Comparison of ENCODE assay signal across 15 cellular contexts in genomic region chr15:23412881-23413600, GRCh38. TPM values are rescaled to one million over a fixed set of nuclear protein-coding genes. Genes with fewer than 3 reads are reported as not detected.
"Had no signal": no experiment of that assay in that cellular context is flagged by ENCODE, and none has a peak within 500 bp of the region (broad histone marks: within the 10 kb centered on the region; RNA-seq: fewer than 3 reads in every experiment).

No MANE protein-coding gene starts in this region.

RNA-seq across cellular contexts. Expression of gene GOLGA6L2, which starts 34.0 kb away (rescaled TPM):
- total RNA-seq: activated B cell treated with CpG ODN at 0.5 μM for 24 hours; activated CD4-positive, alpha-beta memory T cell treated with anti-CD3 and anti-CD28 coated beads for 36 hours; activated CD4-positive, alpha-beta T cell treated with anti-CD3 and anti-CD28 coated beads, Interleukin-2, amount 10 ng/mL, durations not matched to agents 24 days and 14 days; activated CD8-positive, alpha-beta memory T cell treated with anti-CD3 and anti-CD28 coated beads for 36 hours; activated CD8-positive, alpha-beta T cell treated with anti-CD3 and anti-CD28 coated beads for 36 hours; activated naive CD4-positive, alpha-beta T cell treated with anti-CD3 and anti-CD28 coated beads for 36 hours; activated naive CD4-positive, alpha-beta T cell treated with anti-CD3 and anti-CD28 coated beads, Interleukin-2, amount 50 U/mL, for 72 hours; activated naive CD8-positive, alpha-beta T cell treated with anti-CD3 and anti-CD28 coated beads for 36 hours; activated T-cell treated with anti-CD3 and anti-CD28 coated beads, Interleukin-2, amount 50 U/mL, for 4 hours; activated T-cell treated with anti-CD3 and anti-CD28 coated beads, Interleukin-2, amount 50 U/mL, for 72 hours; activated T-helper 1 cell treated with anti-CD3 and anti-CD28 coated beads, Interleukin-12 subunit alpha, Interleukin-12 subunit beta, Interleukin-2, Interleukin-4 antibody, amounts not matched to agents 30 ng/mL and 10 ng/mL and 1 ng/mL, durations not matched to agents 14 hours and 24 hours and 36 hours; activated T-helper 17 cell treated with anti-CD3 and anti-CD28 coated beads, Interleukin-2, amount 50 U/mL, for 72 hours; astrocyte; body of pancreas; breast epithelium had no signal

RNA-seq across cellular contexts. Expression of gene GOLGA8S, which starts 58.5 kb away (rescaled TPM):
- total RNA-seq: activated T-cell treated with anti-CD3 and anti-CD28 coated beads, Interleukin-2, amount 50 U/mL, for 4 hours had no signal
